ENCODE assay signal across 14 cellular contexts in genomic region chr9:18014556-18014955, GRCh38.
"Had no signal": no experiment of that assay in that cellular context is flagged by ENCODE, and none has a peak within 500 bp of the region (broad histone marks: within the 10 kb centered on the region; RNA-seq: fewer than 3 reads in every experiment).

No MANE protein-coding gene starts in this region.

- H3K4me1 ChIP-seq: heart left ventricle, vagina had no signal

- H3K4me3 Mint-ChIP-seq: activated CD4-positive, alpha-beta T cell treated with anti-CD3 and anti-CD28 coated beads, Interleukin-2, amount 10 ng/mL, durations not matched to agents 7 days and 5 days; activated naive CD4-positive, alpha-beta T cell treated with anti-CD3 and anti-CD28 coated beads for 36 hours; activated T-helper 17 cell treated with anti-CD3 and anti-CD28 coated beads, Interleukin-2, amount 50 U/mL, for 72 hours; nephron progenitor cell had no signal

- H3K9me3 ChIP-seq: vagina had no signal

- ATAC-seq: activated T-helper 17 cell treated with anti-CD3 and anti-CD28 coated beads, Interleukin-2, amount 50 U/mL, for 72 hours had no signal

- H3K27me3 ChIP-seq: heart left ventricle, vagina had no signal

- H3K27me3 Mint-ChIP-seq: activated CD4-positive, alpha-beta T cell treated with anti-CD3 and anti-CD28 coated beads, Interleukin-2, amount 10 ng/mL, durations not matched to agents 7 days and 5 days; activated T-helper 17 cell treated with anti-CD3 and anti-CD28 coated beads, Interleukin-2, amount 50 U/mL, for 72 hours had no signal

- H3K27ac ChIP-seq: coronary artery, heart left ventricle, vagina had no signal

- H3K36me3 ChIP-seq: heart left ventricle, vagina had no signal

- H3K4me3 ChIP-seq: coronary artery, heart left ventricle, vagina had no signal

- H3K4me1 Mint-ChIP-seq: activated CD4-positive, alpha-beta T cell treated with anti-CD3 and anti-CD28 coated beads, Interleukin-2, amount 10 ng/mL, durations not matched to agents 7 days and 5 days; activated T-helper 17 cell treated with anti-CD3 and anti-CD28 coated beads, Interleukin-2, amount 50 U/mL, for 72 hours; nephron progenitor cell had no signal

- DNase-seq: activated CD4-positive, alpha-beta T cell treated with anti-CD3 and anti-CD28 coated beads, Interleukin-2, amount 10 ng/mL, durations not matched to agents 7 days and 5 days; activated CD4-positive, CD25-positive, alpha-beta regulatory T cell; activated naive CD4-positive, alpha-beta T cell treated with anti-CD3 and anti-CD28 coated beads for 36 hours; activated T-cell treated with anti-CD3 and anti-CD28 coated beads for 4 hours; central memory CD4-positive, alpha-beta T cell; effector CD8-positive, alpha-beta T cell; islet precursor cell; nephron progenitor cell; stimulated activated CD4-positive, alpha-beta T cell treated with anti-CD3 and anti-CD28 coated beads, Interleukin-15, amount 100 ng/mL, for 24 hours; stimulated activated CD4-positive, alpha-beta T cell treated with anti-CD3 and anti-CD28 coated beads, Interleukin-4, amount 100 ng/mL, for 24 hours had no signal

- H3K27ac Mint-ChIP-seq: activated CD4-positive, alpha-beta T cell treated with anti-CD3 and anti-CD28 coated beads, Interleukin-2, amount 10 ng/mL, durations not matched to agents 7 days and 5 days; activated naive CD4-positive, alpha-beta T cell treated with anti-CD3 and anti-CD28 coated beads for 36 hours; activated T-helper 17 cell treated with anti-CD3 and anti-CD28 coated beads, Interleukin-2, amount 50 U/mL, for 72 hours; nephron progenitor cell had no signal
